Comparison of ENCODE assay signal across 7 cellular contexts in genomic region chr4:52670121-52670520, GRCh38.
"Had no signal": no experiment of that assay in that cellular context is flagged by ENCODE, and none has a peak within 500 bp of the region (broad histone marks: within the 10 kb centered on the region; RNA-seq: fewer than 3 reads in every experiment).

No MANE protein-coding gene starts in this region.

- H3K4me1 Mint-ChIP-seq: GM23338, IgD-negative memory B cell had no signal

- ATAC-seq: GM23338 had no signal

- H3K4me3 ChIP-seq: GM23338 had no signal

- H3K27ac Mint-ChIP-seq: GM23338, IgD-negative memory B cell had no signal

- H3K4me2 ChIP-seq: GM23338 had no signal

- DNase-seq: H9, HCEC 1CT had no signal

- H3K4me3 Mint-ChIP-seq: GM23338, H9, IgD-negative memory B cell had no signal

- FAIRE-seq: H1, H54, HTR-8/SVneo had no signal
